8 cellular contexts compared by ENCODE assay signal in the genomic region with DNA sequence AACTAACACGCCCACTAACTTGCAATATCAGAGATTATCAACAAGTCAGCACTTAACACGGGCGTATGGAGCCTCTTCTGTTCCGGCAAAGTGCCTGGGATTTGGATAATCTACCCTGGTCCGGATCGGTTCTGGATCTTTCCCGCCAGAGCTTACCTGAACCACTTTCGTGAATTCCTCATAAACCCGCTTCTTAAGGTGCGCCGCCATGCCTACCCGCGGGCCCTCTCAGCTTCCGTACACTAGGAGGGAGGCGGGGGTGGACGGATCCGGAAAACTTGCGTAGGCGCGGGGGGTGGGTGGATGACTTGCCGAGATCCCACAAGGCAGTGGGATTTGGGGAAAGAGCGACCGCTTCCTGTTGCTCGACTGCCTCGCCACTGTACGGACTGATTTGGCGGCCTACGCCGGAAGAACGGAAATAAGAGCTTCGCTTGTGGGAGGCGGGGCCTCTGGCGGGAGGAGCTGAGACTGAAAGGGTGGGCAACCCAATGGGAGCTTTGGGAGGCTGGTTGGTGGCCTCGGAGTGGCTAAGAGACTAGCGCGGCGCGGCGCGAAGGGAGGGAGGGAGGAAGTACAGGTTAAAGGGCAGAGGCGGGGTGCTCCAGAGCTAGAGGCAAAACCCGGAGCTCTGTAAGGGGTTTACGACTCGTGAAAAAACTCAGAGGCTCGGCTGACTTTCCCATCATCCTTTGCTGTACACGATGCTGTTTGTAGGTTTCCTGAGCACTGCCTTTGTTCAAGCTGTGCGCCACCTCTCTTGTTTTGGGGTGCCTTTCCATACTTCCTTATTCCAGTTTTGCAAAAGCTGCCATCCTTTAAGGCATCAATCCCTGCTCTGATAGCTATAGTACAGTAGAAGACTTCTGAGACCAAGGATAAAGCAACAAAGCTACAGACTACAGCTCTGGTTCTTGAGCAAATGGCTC. TPM values are rescaled to one million over a fixed set of nuclear protein-coding genes. Genes with fewer than 3 reads are reported as not detected.
A peak's percentile ranks its signal among the peaks of the same experiment; 100 is the strongest.
DNase-seq lines count a peak whose midpoint lies in the region; ATAC-seq and TF ChIP-seq lines count a peak whose summit lies in the region.

A gene with protein sequence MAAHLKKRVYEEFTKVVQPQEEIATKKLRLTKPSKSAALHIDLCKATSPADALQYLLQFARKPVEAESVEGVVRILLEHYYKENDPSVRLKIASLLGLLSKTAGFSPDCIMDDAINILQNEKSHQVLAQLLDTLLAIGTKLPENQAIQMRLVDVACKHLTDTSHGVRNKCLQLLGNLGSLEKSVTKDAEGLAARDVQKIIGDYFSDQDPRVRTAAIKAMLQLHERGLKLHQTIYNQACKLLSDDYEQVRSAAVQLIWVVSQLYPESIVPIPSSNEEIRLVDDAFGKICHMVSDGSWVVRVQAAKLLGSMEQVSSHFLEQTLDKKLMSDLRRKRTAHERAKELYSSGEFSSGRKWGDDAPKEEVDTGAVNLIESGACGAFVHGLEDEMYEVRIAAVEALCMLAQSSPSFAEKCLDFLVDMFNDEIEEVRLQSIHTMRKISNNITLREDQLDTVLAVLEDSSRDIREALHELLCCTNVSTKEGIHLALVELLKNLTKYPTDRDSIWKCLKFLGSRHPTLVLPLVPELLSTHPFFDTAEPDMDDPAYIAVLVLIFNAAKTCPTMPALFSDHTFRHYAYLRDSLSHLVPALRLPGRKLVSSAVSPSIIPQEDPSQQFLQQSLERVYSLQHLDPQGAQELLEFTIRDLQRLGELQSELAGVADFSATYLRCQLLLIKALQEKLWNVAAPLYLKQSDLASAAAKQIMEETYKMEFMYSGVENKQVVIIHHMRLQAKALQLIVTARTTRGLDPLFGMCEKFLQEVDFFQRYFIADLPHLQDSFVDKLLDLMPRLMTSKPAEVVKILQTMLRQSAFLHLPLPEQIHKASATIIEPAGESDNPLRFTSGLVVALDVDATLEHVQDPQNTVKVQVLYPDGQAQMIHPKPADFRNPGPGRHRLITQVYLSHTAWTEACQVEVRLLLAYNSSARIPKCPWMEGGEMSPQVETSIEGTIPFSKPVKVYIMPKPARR (minus strand): TSS at position 235 of the 929 bp plus-strand sequence. CDS start 25 bp downstream, at position 210.

- CTCF ChIA-PET in activated CD8-positive, alpha-beta memory T cell treated with anti-CD3 and anti-CD28 coated beads for 36 hours (lab: Charles Lee): interaction anchor here (0.6 to 4.3 kb wide), 4 partner anchors 51 to 193 kb away, joined by 3 to 22 read pairs (median 3); a partner anchor contains a TSS

- POLR2A ChIA-PET in activated CD8-positive, alpha-beta memory T cell treated with anti-CD3 and anti-CD28 coated beads for 36 hours (lab: Charles Lee): interaction anchor here (0.6 to 1.4 kb wide), 11 partner anchors 43 to 569 kb away, joined by 3 to 10 read pairs (median 4); a partner anchor contains a TSS

- WGBS in lung, 2 donors: 0% methylated on average over 47 of the region's 47 CpGs

- ATAC-seq in lung (ENCODE audit: insufficient read depth, low FRiP score): peak; percentile 99

- no peak for TF ChIP-seq CTCF in GM20000 (IDR thresholded peaks at IDR 0.05; ENCODE audit: extremely low read depth, missing control alignments)
- no peak for TF ChIP-seq CTCF in lung (IDR thresholded peaks at IDR 0.05; ENCODE audit: control extremely low read depth, extremely low read depth)

- peaks cover 0 to 5% of the 10 kb centered on the region in 2 donors for H3K36me3 ChIP-seq in lung (ENCODE audit: control insufficient read depth in 2 of 2, insufficient read depth in 2 of 2, low read length in 2 of 2)

- H3K9me3 ChIP-seq in lung (ENCODE audit: control insufficient read depth in 2 of 2, insufficient read depth in 1 of 2, low read length in 1 of 2): no peaks in the 10 kb centered on the region

- peaks cover 0 to 4% of the 10 kb centered on the region in 2 donors for H3K4me1 ChIP-seq in lung (ENCODE audit: control insufficient read depth in 2 of 2, insufficient read depth in 2 of 2, low read length in 2 of 2)

- H3K27me3 ChIP-seq in lung (ENCODE audit: control insufficient read depth, insufficient read depth): no peaks in the 10 kb centered on the region

- DNase-seq in COLO668 (lab: John Stamatoyannopoulos, UW; ENCODE audit: unreplicated experiment): peak; percentile 99
- peak; percentile 90 for DNase-seq in GM20000 (ENCODE audit: low spot score)
- peak; percentile 100 for DNase-seq in HT-29 (ENCODE audit: low spot score)
- peak; percentile 99 to 100 for DNase-seq in NOMO-1 (lab: John Stamatoyannopoulos, UW; ENCODE audit: unreplicated experiment in 2 of 2)
- peak; percentile 94 for DNase-seq in effector CD8-positive, alpha-beta T cell (lab: John Stamatoyannopoulos, UW)
- peak; percentile 99 for DNase-seq in lung (ENCODE audit: low spot score)
- DNase-seq in stimulated activated CD4-positive, alpha-beta T cell treated with anti-CD3 and anti-CD28 coated beads, TNF-alpha, amount 100 ng/mL, for 4 hours (ENCODE audit: low read depth in 3 of 3): peak; percentile 91 to 95 (median 94)

- peak within 1 kb of the TSS; percentile 72 for H3K4me3 ChIP-seq in lung

- peak within 1 kb of the TSS; percentile 76 to 86 for H3K27ac ChIP-seq in lung (ENCODE audit: low read depth in 1 of 2, low read length in 1 of 2)

RNA-seq across cellular contexts. Expression of the gene that starts here (rescaled TPM):
- total RNA-seq in HT-29 (2014; rRNA removed; shearing (Covaris generic)): 19.2 and 25.1 TPM in 2 replicates
- 10 to 100 TPM; 48.0 to 49.0 TPM for total RNA-seq in activated CD8-positive, alpha-beta memory T cell treated with anti-CD3 and anti-CD28 coated beads for 36 hours
- total RNA-seq in lung: 10 to 100 TPM; 29.3 to 56.2 TPM
- polyA plus RNA-seq in lung: 10 to 100 TPM; 15.8 to 16.4 TPM

Comparison
In these comparisons a context has a peak if more than half of its experiments do, and no peak if none do; other contexts are left out.
1. Peak in every context shown above with its lines: DNase-seq, ATAC-seq, H3K4me3 ChIP-seq and H3K27ac ChIP-seq.